In genomic region chr18:44725300-44726096, GRCh38 we compare ENCODE assay signal across 8 cellular contexts. TPM values are rescaled to one million over a fixed set of nuclear protein-coding genes. Genes with fewer than 3 reads are reported as not detected.
DNase-seq lines count a peak whose midpoint lies in the region; ATAC-seq and TF ChIP-seq lines count a peak whose summit lies in the region.

No MANE protein-coding gene starts in this region.

- ATAC-seq in GM19397 (IDR thresholded peaks at IDR 0.05; ENCODE audit: unreplicated experiment) (peak; percentile 46), HG03558 (IDR thresholded peaks at IDR 0.05; ENCODE audit: extremely low read depth, unreplicated experiment) (peak; percentile 28), natural killer cell (peak; percentile 73 to 78 (median 74))
- ATAC-seq in activated CD4-positive, alpha-beta T cell treated with anti-CD3 and anti-CD28 coated beads for 36 hours = peak; percentile 78

- H3K9me3 Mint-ChIP-seq in activated CD4-positive, alpha-beta T cell treated with anti-CD3 and anti-CD28 coated beads for 36 hours (ENCODE audit: low read depth) = peaks cover 3% of the 10 kb centered on the region
- H3K9me3 Mint-ChIP-seq in natural killer cell = no peaks in the 10 kb centered on the region

- TF ChIP-seq CTCF in dorsolateral prefrontal cortex (IDR thresholded peaks at IDR 0.05 in 54 of 56, conservative IDR thresholded peaks at IDR 0.05 in 2 of 56; ENCODE audit: low read depth in 1 of 56, partially characterized antibody in 56 of 56) = no peak
- no peak for TF ChIP-seq CTCF in natural killer cell (IDR thresholded peaks at IDR 0.05)

- CTCF ChIA-PET in activated CD4-positive, alpha-beta T cell treated with anti-CD3 and anti-CD28 coated beads for 36 hours (lab: Charles Lee) = interaction anchor here (0.5 to 1.6 kb wide), 5 partner anchors 8 to 144 kb away, joined by 3 to 10 read pairs (median 4); no protein-coding TSS in a partner anchor

- peaks cover 80% of the 10 kb centered on the region for H3K4me1 Mint-ChIP-seq in activated CD4-positive, alpha-beta T cell treated with anti-CD3 and anti-CD28 coated beads for 36 hours
- peaks cover 83 to 97% of the 10 kb centered on the region in 2 donors for H3K4me1 Mint-ChIP-seq in natural killer cell

- H3K4me1 ChIP-seq in subcutaneous abdominal adipose tissue (ENCODE audit: control insufficient read depth in 5 of 5, insufficient read depth in 5 of 5, low read length in 5 of 5) = peaks cover 3 to 35% (median 29%) of the 10 kb centered on the region in 5 donors

- POLR2A ChIA-PET in activated CD4-positive, alpha-beta T cell treated with anti-CD3 and anti-CD28 coated beads for 36 hours (lab: Charles Lee) = interaction anchor here (0.7 to 3.9 kb wide), 9 partner anchors 9 to 167 kb away, joined by 3 to 20 read pairs (median 4); no protein-coding TSS in a partner anchor

- peak overlapping the region; percentile 17 for H3K4me3 Mint-ChIP-seq in activated CD4-positive, alpha-beta T cell treated with anti-CD3 and anti-CD28 coated beads for 36 hours
- peak overlapping the region; percentile 74 for H3K4me3 Mint-ChIP-seq in natural killer cell

- peak overlapping the region in 1 of 59 donors; percentile 10 for H3K4me3 ChIP-seq in dorsolateral prefrontal cortex
- no peak overlapping the region for H3K4me3 ChIP-seq in subcutaneous abdominal adipose tissue (ENCODE audit: low read depth in 1 of 5, low read length in 5 of 5)

- no peak overlapping the region for H3K9ac ChIP-seq in subcutaneous abdominal adipose tissue (ENCODE audit: low read length in 5 of 5)

- H3K27ac ChIP-seq in dorsolateral prefrontal cortex (peak overlapping the region in 30 of 59 donors; percentile 6 to 70 (median 42)), subcutaneous abdominal adipose tissue (ENCODE audit: low read depth, low read length) (peak overlapping the region; percentile 69)

- peak; percentile 81 for DNase-seq in activated CD4-positive, alpha-beta T cell treated with anti-CD3 and anti-CD28 coated beads for 36 hours
- DNase-seq in dorsolateral prefrontal cortex (no peak), natural killer cell (peak; percentile 62), HuH-7 (ENCODE audit: low spot score) (no peak), dedifferentiated amniotic fluid mesenchymal stem cell (ENCODE audit: extremely low spot score) (no peak)

- H3K27me3 ChIP-seq in dorsolateral prefrontal cortex = no peaks in the 10 kb centered on the region
- no peaks in the 10 kb centered on the region for H3K27me3 ChIP-seq in subcutaneous abdominal adipose tissue (ENCODE audit: control insufficient read depth in 5 of 5, insufficient read depth in 4 of 5, low read length in 5 of 5)

- H3K36me3 Mint-ChIP-seq in activated CD4-positive, alpha-beta T cell treated with anti-CD3 and anti-CD28 coated beads for 36 hours (ENCODE audit: low read depth) = peaks cover 2% of the 10 kb centered on the region
- no peaks in the 10 kb centered on the region for H3K36me3 Mint-ChIP-seq in natural killer cell

- intact Hi-C loops in activated CD4-positive, alpha-beta T cell treated with anti-CD3 and anti-CD28 coated beads for 36 hours (cut with DNase I, micrococcal nuclease) = loop anchor here (1.0 to 5.0 kb wide), 10 partner anchors 9 to 1288 kb away; partner anchors contain the start of gene SETBP1 (in 2 of the 2)
- intact Hi-C loops in dorsolateral prefrontal cortex (cut with DNase I) (no loop called here), natural killer cell (cut with micrococcal nuclease) (loop anchor here (1.0 to 5.0 kb wide), 4 partner anchors 45 to 218 kb away; partner anchors contain the start of gene SETBP1)

- no peaks in the 10 kb centered on the region for H3K36me3 ChIP-seq in subcutaneous abdominal adipose tissue (ENCODE audit: control insufficient read depth in 5 of 5, insufficient read depth in 5 of 5, low read length in 5 of 5)

- peak overlapping the region; percentile 80 for H3K27ac Mint-ChIP-seq in activated CD4-positive, alpha-beta T cell treated with anti-CD3 and anti-CD28 coated beads for 36 hours
- peak overlapping the region; percentile 70 to 94 for H3K27ac Mint-ChIP-seq in natural killer cell

- H3K9me3 ChIP-seq in subcutaneous abdominal adipose tissue (ENCODE audit: control insufficient read depth in 5 of 5, low read length in 5 of 5) = no peaks in the 10 kb centered on the region

- peaks cover 2% of the 10 kb centered on the region for H3K27me3 Mint-ChIP-seq in activated CD4-positive, alpha-beta T cell treated with anti-CD3 and anti-CD28 coated beads for 36 hours
- no peaks in the 10 kb centered on the region for H3K27me3 Mint-ChIP-seq in natural killer cell (ENCODE audit: low read depth in 2 of 2)

RNA-seq across cellular contexts. Expression of gene SETBP1, which starts 44.8 kb away (rescaled TPM):
- total RNA-seq in activated CD4-positive, alpha-beta T cell treated with anti-CD3 and anti-CD28 coated beads for 36 hours = 1 to 10 TPM; 6.3 to 6.6 TPM
- total RNA-seq in dorsolateral prefrontal cortex = 10 to 100 TPM; 26.2 to 78.3 (median 51.7) TPM
- 10 to 100 TPM; 36.0 to 46.6 (median 41.2) TPM for total RNA-seq in natural killer cell

Comparison
In these comparisons a context has a peak if more than half of its experiments do, and no peak if none do; other contexts are left out.
1. ATAC-seq: peak in every context shown above with its lines; median percentile 78 in activated CD4-positive, alpha-beta T cell treated with anti-CD3 and anti-CD28 coated beads for 36 hours; 74 in natural killer cell; 46 in GM19397; 28 in HG03558.
2. DNase-seq: peak in activated CD4-positive, alpha-beta T cell treated with anti-CD3 and anti-CD28 coated beads for 36 hours (single experiment) and natural killer cell (single experiment); none in dorsolateral prefrontal cortex (0 of 10), HuH-7 (single experiment) and dedifferentiated amniotic fluid mesenchymal stem cell (single experiment).
3. intact Hi-C loops: an anchor here in activated CD4-positive, alpha-beta T cell treated with anti-CD3 and anti-CD28 coated beads for 36 hours (1.0 to 5.0 kb wide) and natural killer cell (1.0 to 5.0 kb wide); none called in dorsolateral prefrontal cortex.